Comparison of ENCODE assay signal across 8 cellular contexts in the genomic region with DNA sequence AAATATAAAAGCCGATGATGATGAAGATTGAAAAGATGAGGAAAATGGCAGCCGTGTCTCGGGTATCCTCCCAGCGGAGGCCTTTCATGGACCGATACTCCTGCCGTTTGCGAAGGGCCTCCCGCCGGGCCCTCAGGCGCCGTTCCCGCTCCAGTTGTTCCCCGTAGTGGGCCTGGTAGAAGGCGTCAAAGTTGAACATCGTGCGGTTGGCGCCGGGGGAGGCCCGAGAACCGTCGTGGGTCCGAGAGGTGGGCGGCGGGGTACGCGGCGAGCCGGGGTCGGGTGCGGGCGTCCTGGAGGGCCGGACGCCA.
DNase-seq lines count a peak whose midpoint lies in the region; ATAC-seq and TF ChIP-seq lines count a peak whose summit lies in the region.

No MANE protein-coding gene starts in this region.

- peak overlapping the region; percentile 99 for H3K4me2 ChIP-seq in DND-41 (ENCODE audit: insufficient read depth, low read length)

- ATAC-seq in DND-41 (ENCODE audit: insufficient read depth, low read depth) (no peak), HG03460 (IDR thresholded peaks at IDR 0.05; ENCODE audit: unreplicated experiment) (peak; percentile 3), GM21723 (IDR thresholded peaks at IDR 0.05; ENCODE audit: unreplicated experiment) (no peak), HG02571 (IDR thresholded peaks at IDR 0.05; ENCODE audit: unreplicated experiment) (no peak)

- H3K9ac ChIP-seq in DND-41 (ENCODE audit: low read depth, low read length), result peak overlapping the region; percentile 90
- H3K9ac ChIP-seq in mucosa of rectum (ENCODE audit: low read depth in 1 of 2, low read length in 2 of 2), result peak overlapping the region; percentile 81 to 84

- H3K27ac ChIP-seq in DND-41 (ENCODE audit: low read length), result peak overlapping the region; percentile 84
- H3K27ac ChIP-seq in mucosa of rectum (ENCODE audit: low read depth in 2 of 2, low read length in 2 of 2), result peak overlapping the region; percentile 73 to 83

- H3K4me1 ChIP-seq in DND-41 (ENCODE audit: insufficient read depth, low read length) (peaks cover 40% of the 10 kb centered on the region), mucosa of rectum (ENCODE audit: control insufficient read depth in 2 of 2, insufficient read depth in 2 of 2, low read length in 2 of 2) (peaks cover 18 to 19% of the 10 kb centered on the region in 2 donors)

- DNase-seq in DND-41 (no peak), cardiac fibroblast (ENCODE audit: low read depth in 2 of 2) (no peak), islet precursor cell (no peak), SIG-M5 (lab: John Stamatoyannopoulos, UW) (no peak)

- peaks cover 42% of the 10 kb centered on the region for H4K20me1 ChIP-seq in DND-41 (ENCODE audit: insufficient read depth, low read length)

- H3K36me3 ChIP-seq in DND-41 (ENCODE audit: insufficient read depth, low read length) (peaks cover 53% of the 10 kb centered on the region), mucosa of rectum (ENCODE audit: control insufficient read depth in 2 of 2, insufficient read depth in 2 of 2, low read length in 2 of 2) (peaks cover 7 to 20% of the 10 kb centered on the region in 2 donors)

- H3K9me3 ChIP-seq in DND-41 (ENCODE audit: insufficient read depth, low read length, severe bottlenecking) (no peaks in the 10 kb centered on the region), mucosa of rectum (ENCODE audit: control insufficient read depth in 2 of 2, low read length in 2 of 2) (no peaks in the 10 kb centered on the region)

- H2AFZ ChIP-seq in DND-41 (ENCODE audit: low read depth, low read length), result peak overlapping the region; percentile 78

- no peaks in the 10 kb centered on the region for H3K27me3 ChIP-seq in DND-41 (ENCODE audit: insufficient read depth, low read length, poor library complexity)
- no peaks in the 10 kb centered on the region for H3K27me3 ChIP-seq in mucosa of rectum (ENCODE audit: control insufficient read depth in 2 of 2, insufficient read depth in 2 of 2, low read length in 2 of 2)

- peaks cover 85% of the 10 kb centered on the region for H3K79me2 ChIP-seq in DND-41 (ENCODE audit: insufficient read depth, low read length)

- H3K4me3 ChIP-seq in DND-41 (ENCODE audit: low read depth in 1 of 2, low read length in 2 of 2) (peak overlapping the region; percentile 79 to 98), cardiac fibroblast (replicated peaks in 1 of 2; ENCODE audit: low read depth in 2 of 2, low read length in 2 of 2) (peak overlapping the region; percentile 97 to 98), mucosa of rectum (ENCODE audit: low read length in 2 of 2) (peak overlapping the region; percentile 96 to 98)

- TF ChIP-seq CTCF in DND-41 (IDR thresholded peaks at IDR 0.05; ENCODE audit: borderline replicate concordance, extremely low read depth, low read length, poor library complexity, severe bottlenecking), result no peak
- no peak for TF ChIP-seq CTCF in cardiac fibroblast (IDR thresholded peaks at IDR 0.05; ENCODE audit: low read depth, low read length)
